ENCODE assay signal across 21 cellular contexts in the genomic region with DNA sequence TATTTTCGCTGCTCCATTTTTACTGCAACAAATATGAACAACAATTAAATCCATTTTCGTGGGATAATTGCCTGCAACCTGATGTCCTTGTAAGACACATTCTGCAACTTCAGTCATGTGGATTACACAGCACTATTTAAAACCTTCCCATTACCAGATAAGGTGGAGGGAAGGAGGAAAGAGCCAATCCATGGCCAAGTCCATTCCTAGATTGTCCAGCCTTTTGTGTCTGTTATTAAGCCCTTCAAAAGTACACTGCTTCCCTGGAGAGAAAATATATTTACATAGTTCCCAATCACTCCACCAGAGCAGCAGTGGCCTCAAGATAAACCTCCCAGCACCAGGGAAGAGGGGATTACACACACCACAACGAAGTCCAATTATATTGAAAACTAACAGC.
"Had no signal": no experiment of that assay in that cellular context is flagged by ENCODE, and none has a peak within 500 bp of the region (broad histone marks: within the 10 kb centered on the region; RNA-seq: fewer than 3 reads in every experiment).

No MANE protein-coding gene starts in this region.

- H3K4me1 Mint-ChIP-seq: stimulated activated memory B cell treated with anti-CD40 and anti-IgM and Interleukin-4, amounts not matched to agents 10 μg/mL and 1 μg/mL and 100 μg/mL, for 72 hours had no signal

- H3K27me3 ChIP-seq: left lung, pancreas, spleen, tibial artery, upper lobe of left lung, vagina had no signal

- H3K36me3 Mint-ChIP-seq: natural killer cell treated with Interleukin-12 subunit alpha and Interleukin-12 subunit beta and Interleukin-15 and Interleukin-18, amount 100 ng/mL, for 72 hours; stimulated activated memory B cell treated with anti-CD40 and anti-IgM and Interleukin-4, amounts not matched to agents 10 μg/mL and 1 μg/mL and 100 μg/mL, for 72 hours had no signal

- H3K27ac Mint-ChIP-seq: natural killer cell treated with Interleukin-12 subunit alpha and Interleukin-12 subunit beta and Interleukin-15 and Interleukin-18, amount 100 ng/mL, for 72 hours; stimulated activated memory B cell treated with anti-CD40 and anti-IgM and Interleukin-4, amounts not matched to agents 10 μg/mL and 1 μg/mL and 100 μg/mL, for 72 hours; stimulated activated naive CD8-positive, alpha-beta T cell treated with anti-CD3 and anti-CD28 coated beads, Interleukin-15, Interleukin-2, amounts not matched to agents 100 ng/mL and 50 ng/mL, for 24 hours had no signal

- H3K36me3 ChIP-seq: left lung, pancreas, prostate gland, spleen, tibial artery, upper lobe of left lung, vagina had no signal

- H3K4me1 ChIP-seq: left lung, pancreas, prostate gland, spleen, tibial artery, upper lobe of left lung, vagina had no signal

- ATAC-seq: left lung; natural killer cell treated with Interleukin-12 subunit alpha and Interleukin-12 subunit beta and Interleukin-15 and Interleukin-18, amount 100 ng/mL, for 72 hours; pancreas; sciatic nerve; stimulated activated memory B cell treated with anti-CD40 and anti-IgM and Interleukin-4, amounts not matched to agents 10 μg/mL and 1 μg/mL and 100 μg/mL, for 72 hours had no signal

- H3K4me3 Mint-ChIP-seq: natural killer cell treated with Interleukin-12 subunit alpha and Interleukin-12 subunit beta and Interleukin-15 and Interleukin-18, amount 100 ng/mL, for 72 hours; stimulated activated memory B cell treated with anti-CD40 and anti-IgM and Interleukin-4, amounts not matched to agents 10 μg/mL and 1 μg/mL and 100 μg/mL, for 72 hours; stimulated activated naive CD8-positive, alpha-beta T cell treated with anti-CD3 and anti-CD28 coated beads, Interleukin-15, Interleukin-2, amounts not matched to agents 100 ng/mL and 50 ng/mL, for 24 hours had no signal

- H3K9me3 ChIP-seq: left lung, pancreas, prostate gland, spleen, tibial artery, upper lobe of left lung, vagina had no signal

- H3K4me3 ChIP-seq: dorsolateral prefrontal cortex, left lung, lung, pancreas, prostate gland, spleen, tibial artery, upper lobe of left lung, vagina had no signal

- H3K27me3 Mint-ChIP-seq: natural killer cell treated with Interleukin-12 subunit alpha and Interleukin-12 subunit beta and Interleukin-15 and Interleukin-18, amount 100 ng/mL, for 72 hours; stimulated activated memory B cell treated with anti-CD40 and anti-IgM and Interleukin-4, amounts not matched to agents 10 μg/mL and 1 μg/mL and 100 μg/mL, for 72 hours; stimulated activated naive CD8-positive, alpha-beta T cell treated with anti-CD3 and anti-CD28 coated beads, Interleukin-15, Interleukin-2, amounts not matched to agents 100 ng/mL and 50 ng/mL, for 24 hours had no signal

- DNase-seq: cortex of kidney; dorsolateral prefrontal cortex; effector CD8-positive, alpha-beta T cell; foreskin melanocyte; left lung; mesenchymal stem cell; occipital lobe; pancreas; spleen; stimulated activated CD4-positive, alpha-beta T cell treated with anti-CD3 and anti-CD28 coated beads, Interleukin-15, amount 100 ng/mL, for 24 hours; stimulated activated CD4-positive, alpha-beta T cell treated with anti-CD3 and anti-CD28 coated beads, Interleukin-1b, Interleukin-23, amount 100 ng/mL, for 48 hours; stimulated activated CD4-positive, alpha-beta T cell treated with anti-CD3 and anti-CD28 coated beads, Interleukin-4, amount 100 ng/mL, for 24 hours; tibial artery; upper lobe of left lung had no signal

- H3K27ac ChIP-seq: dorsolateral prefrontal cortex, left lung, pancreas, prostate gland, spleen, tibial artery, upper lobe of left lung, vagina had no signal

- H3K9me3 Mint-ChIP-seq: natural killer cell treated with Interleukin-12 subunit alpha and Interleukin-12 subunit beta and Interleukin-15 and Interleukin-18, amount 100 ng/mL, for 72 hours; stimulated activated memory B cell treated with anti-CD40 and anti-IgM and Interleukin-4, amounts not matched to agents 10 μg/mL and 1 μg/mL and 100 μg/mL, for 72 hours; stimulated activated naive CD8-positive, alpha-beta T cell treated with anti-CD3 and anti-CD28 coated beads, Interleukin-15, Interleukin-2, amounts not matched to agents 100 ng/mL and 50 ng/mL, for 24 hours had no signal
